ENCODE assay signal across 9 cellular contexts in the genomic region with DNA sequence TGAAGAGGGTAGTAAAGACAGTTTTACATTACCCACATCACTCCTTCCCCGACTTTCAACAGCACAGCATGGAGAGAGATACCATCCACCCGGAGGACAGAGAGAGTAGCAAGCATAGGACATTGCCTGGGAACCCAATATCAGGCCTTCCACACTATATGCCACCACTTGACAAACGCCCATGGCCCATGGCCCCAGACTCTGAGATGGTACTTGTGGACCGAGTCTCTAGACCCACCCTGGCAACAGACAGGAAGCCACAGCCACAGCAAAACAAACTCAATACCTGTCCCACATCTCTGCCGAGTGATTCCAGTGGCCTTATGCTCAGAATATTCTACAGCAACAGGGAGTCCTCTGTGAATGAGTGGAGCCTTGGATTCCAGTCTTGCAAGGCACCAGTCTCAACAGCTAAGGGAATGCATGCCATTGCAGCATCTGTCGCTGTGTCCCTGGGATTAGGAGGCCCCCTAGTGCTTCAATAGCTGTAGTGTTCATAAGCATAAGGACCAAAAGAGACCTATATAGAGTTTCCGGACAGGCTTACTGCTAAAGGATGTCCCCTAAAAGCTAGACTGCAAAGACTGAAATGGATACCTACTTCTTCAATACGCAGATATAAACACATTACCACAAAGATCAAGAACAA. TPM values are rescaled to one million over a fixed set of nuclear protein-coding genes. Genes with fewer than 3 reads are reported as not detected.
DNase-seq lines count a peak whose midpoint lies in the region; ATAC-seq and TF ChIP-seq lines count a peak whose summit lies in the region.
"Had no signal": no experiment of that assay in that cellular context is flagged by ENCODE, and none has a peak within 500 bp of the region (broad histone marks: within the 10 kb centered on the region; RNA-seq: fewer than 3 reads in every experiment).

No MANE protein-coding gene starts in this region.

- H3K4me1 ChIP-seq in HCT116 (ENCODE audit: control insufficient read depth in 1 of 2, insufficient read depth in 2 of 2, low read length in 2 of 2) (no peaks in the 10 kb centered on the region), esophagus squamous epithelium (no peaks in the 10 kb centered on the region)

- CTCF ChIA-PET in HCT116 (lab: Charles Lee) = interaction anchor here (0.6 to 1.2 kb wide), 3 partner anchors 74 to 702 kb away, joined by 3 to 19 read pairs (median 4); no protein-coding TSS in a partner anchor

- intact Hi-C loops in HCT116 (cut with micrococcal nuclease) (loop anchor here (1.0 kb wide), 2 partner anchors 74 to 120 kb away; no protein-coding TSS in a partner anchor), esophagus squamous epithelium (cut with DNase I) (no loop called here)

- peak; percentile 99 for ATAC-seq in HCT116

- 26 to 50% methylated on average over 6 to 7 of the region's 8 CpGs for WGBS in esophagus squamous epithelium, 2 donors

- POLR2A ChIA-PET in HCT116 (lab: Charles Lee) = no interaction called here

- TF ChIP-seq POLR2A in HCT116 (IDR thresholded peaks at IDR 0.05; ENCODE audit: borderline replicate concordance, extremely low read depth, insufficient read depth, insufficient read length) (no peak), esophagus squamous epithelium (IDR thresholded peaks at IDR 0.05) (no peak)

- no TSS peak for BruUV-seq in HCT116 (replicated peaks; lab: Mats Ljungman, UMichigan)

- RAD21 ChIA-PET in HCT116 (lab: Charles Lee; ENCODE audit: low non-redundant PET in 1 of 2, low total read pairs in 2 of 2, uncharacterized antibody in 2 of 2, unreplicated experiment in 2 of 2) = interaction anchor here in 1 of 2 experiments (1.1 kb wide), 1 partner anchor 73 kb away, joined by 4 read pairs; no protein-coding TSS in a partner anchor

- H3K27me3 ChIP-seq in HCT116 (ENCODE audit: insufficient read depth, low read length) = no peaks in the 10 kb centered on the region
- H3K27me3 ChIP-seq in esophagus squamous epithelium = no peaks in the 10 kb centered on the region

- DNase-seq in AG08396 (ENCODE audit: low spot score) (peak; percentile 59), GM04503 (ENCODE audit: low read depth) (peak; percentile 7), HCT116 (ENCODE audit: low read depth, low spot score) (peak; percentile 42), NCI-H1048 (lab: John Stamatoyannopoulos, UW) (peak; percentile 7), esophagus squamous epithelium (lab: John Stamatoyannopoulos, UW) (no peak), non-pigmented ciliary epithelial cell (ENCODE audit: low read depth) (peak; percentile 24), KG1 (lab: John Stamatoyannopoulos, UW) (no peak)

- no peak overlapping the region for H3K9ac ChIP-seq in HCT116 (ENCODE audit: low read length)

- no peaks in the 10 kb centered on the region for H3K9me2 ChIP-seq in HCT116 (ENCODE audit: insufficient read depth)

- no peak overlapping the region for H3K4me3 ChIP-seq in HCT116 (replicated peaks in 1 of 2; ENCODE audit: low read depth in 1 of 2, low read length in 2 of 2)
- H3K4me3 ChIP-seq in WI38 (ENCODE audit: low read depth, low read length) = no peak overlapping the region
- no peak overlapping the region for H3K4me3 ChIP-seq in esophagus squamous epithelium

- TF ChIP-seq RAD21 in HCT116 (IDR thresholded peaks at IDR 0.05; ENCODE audit: low read depth) = peak; percentile 76

- no peak overlapping the region for H3K4me2 ChIP-seq in HCT116 (ENCODE audit: low read length)

- TF ChIP-seq CTCF in HCT116 (IDR thresholded peaks at IDR 0.05 in 2 of 3, conservative IDR thresholded peaks at IDR 0.05 in 1 of 3; ENCODE audit: borderline replicate concordance in 1 of 3, insufficient read depth in 1 of 3, low read depth in 2 of 3, low read length in 2 of 3) = peak; percentile 47 to 58 (median 56); a peak in 5 of 6 replicates
- TF ChIP-seq CTCF in WI38 (IDR thresholded peaks at IDR 0.05; ENCODE audit: low read depth, low read length) = peak; percentile 47
- peak in 5 of 6 experiments; percentile 8 to 63 (median 19) for TF ChIP-seq CTCF in esophagus squamous epithelium (IDR thresholded peaks at IDR 0.05)

- no peaks in the 10 kb centered on the region for H3K79me2 ChIP-seq in HCT116 (ENCODE audit: insufficient read depth, low read length)

- H4K20me1 ChIP-seq in HCT116 (ENCODE audit: insufficient read depth) = no peaks in the 10 kb centered on the region

- H3K27ac ChIP-seq in HCT116 (ENCODE audit: low read depth, low read length) = no peak overlapping the region
- no peak overlapping the region for H3K27ac ChIP-seq in esophagus squamous epithelium

- H2AFZ ChIP-seq in HCT116 (ENCODE audit: low read depth, low read length, poor library complexity, severe bottlenecking) = no peak overlapping the region

- no peaks in the 10 kb centered on the region for H3K36me3 ChIP-seq in HCT116 (ENCODE audit: control insufficient read depth in 1 of 2, insufficient read depth in 2 of 2, low read length in 2 of 2)
- H3K36me3 ChIP-seq in esophagus squamous epithelium = no peaks in the 10 kb centered on the region

- no peaks in the 10 kb centered on the region for H3K9me3 ChIP-seq in HCT116 (ENCODE audit: control insufficient read depth in 1 of 2, insufficient read depth in 1 of 2, low read depth in 1 of 2, low read length in 2 of 2)
- no peaks in the 10 kb centered on the region for H3K9me3 ChIP-seq in esophagus squamous epithelium

TF ChIP-seq in HCT116, 20 proteins besides CTCF, POLR2A, EP300 and RAD21:
- no peak for TF ChIP-seq ELF1 (IDR thresholded peaks at IDR 0.05; ENCODE audit: borderline replicate concordance, low read depth)

RNA-seq across cellular contexts. Expression of a gene that starts 14.7 kb away (rescaled TPM):
- not detected for total RNA-seq in HCT116 (2021; ENCODE audit: unreplicated experiment)
- not detected in 2 replicates for polyA plus RNA-seq in HCT116 (2012)
- total RNA-seq in esophagus squamous epithelium = not detected
- polyA plus RNA-seq: IgD-negative memory B cell had no signal

Comparison
In these comparisons a context has a peak if more than half of its experiments do, and no peak if none do; other contexts are left out.
1. DNase-seq: peak in AG08396 (single experiment), GM04503 (single experiment), HCT116 (single experiment), NCI-H1048 (single experiment) and non-pigmented ciliary epithelial cell (single experiment); none in esophagus squamous epithelium (single experiment) and KG1 (single experiment).
2. Peak in every context shown above with its lines, with median percentiles within 50 percentile points of each other: CTCF ChIP-seq.